In genomic region chr9:2489838-2490314, GRCh38 we compare ENCODE assay signal across 14 cellular contexts.
DNase-seq lines count a peak whose midpoint lies in the region; TF ChIP-seq lines count a peak whose summit lies in the region.
"Had no signal": no experiment of that assay in that cellular context is flagged by ENCODE, and none has a peak within 500 bp of the region (broad histone marks: within the 10 kb centered on the region; RNA-seq: fewer than 3 reads in every experiment).

No MANE protein-coding gene starts in this region.

- H3K36me3 ChIP-seq in trophoblast cell (ENCODE audit: control insufficient read depth in 1 of 2, insufficient read depth in 2 of 2, low read length in 2 of 2) (no peaks in the 10 kb centered on the region), thyroid gland (no peaks in the 10 kb centered on the region)
- H3K36me3 ChIP-seq: thoracic aorta had no signal

- H3K9me3 ChIP-seq in trophoblast cell (ENCODE audit: insufficient read depth, low read depth, low read length) (no peaks in the 10 kb centered on the region), thyroid gland (no peaks in the 10 kb centered on the region)
- H3K9me3 ChIP-seq: Caco-2, thoracic aorta had no signal

- no peak overlapping the region for H3K4ac ChIP-seq in trophoblast cell (ENCODE audit: low read depth, low read length)

- H4K12ac ChIP-seq in trophoblast cell (ENCODE audit: low read depth, low read length) = no peak overlapping the region

- no peak overlapping the region for H3K9ac ChIP-seq in trophoblast cell (ENCODE audit: low read length)

- H3K27me3 ChIP-seq in trophoblast cell (ENCODE audit: insufficient read depth, low read length) = no peaks in the 10 kb centered on the region
- no peaks in the 10 kb centered on the region for H3K27me3 ChIP-seq in thyroid gland

- H3K27ac ChIP-seq in trophoblast cell (ENCODE audit: low read depth, low read length) = no peak overlapping the region
- no peak overlapping the region for H3K27ac ChIP-seq in thyroid gland
- H3K27ac ChIP-seq: thoracic aorta had no signal

- H3K4me2 ChIP-seq in trophoblast cell (ENCODE audit: low read length) = no peak overlapping the region

- H3K4me1 ChIP-seq in trophoblast cell (ENCODE audit: control insufficient read depth in 1 of 2, insufficient read depth in 2 of 2, low read length in 2 of 2) (peaks cover 0 to 4% of the 10 kb centered on the region in 2 experiments), thyroid gland (peaks cover 14 to 20% of the 10 kb centered on the region in 2 donors)

- H3K4me3 ChIP-seq in fibroblast of pulmonary artery (replicated peaks; ENCODE audit: low read depth, low read length) = no peak overlapping the region
- no peak overlapping the region for H3K4me3 ChIP-seq in trophoblast cell (ENCODE audit: low read depth, low read length)
- H3K4me3 ChIP-seq in thyroid gland (replicated peaks in 1 of 3) = no peak overlapping the region
- H3K4me3 ChIP-seq: thoracic aorta had no signal

- no peak overlapping the region for H2AFZ ChIP-seq in trophoblast cell (ENCODE audit: insufficient read depth, low read length, poor library complexity)

- WGBS in trophoblast cell (ENCODE audit: extremely low coverage, insufficient coverage, insufficient read length) = no CpG with 5 or more reads among the region's 2 CpGs
- 61 to 77% methylated on average over 2 of the region's 2 CpGs for WGBS in thyroid gland, 2 donors

- H3K79me2 ChIP-seq in trophoblast cell (ENCODE audit: control insufficient read depth, insufficient read depth, low read length, poor library complexity) = no peaks in the 10 kb centered on the region

- H4K8ac ChIP-seq in trophoblast cell (ENCODE audit: low read depth, low read length) = no peak overlapping the region

- H2BK12ac ChIP-seq in trophoblast cell (ENCODE audit: low read length) = peak overlapping the region; percentile 11

- H3K79me1 ChIP-seq in trophoblast cell (ENCODE audit: low read length) = peaks cover 2% of the 10 kb centered on the region

- H4K91ac ChIP-seq in trophoblast cell (ENCODE audit: low read depth, low read length) = no peak overlapping the region

- intact Hi-C loops in thyroid gland (cut with DNase I) = no loop called here

- no peak overlapping the region for H3K14ac ChIP-seq in trophoblast cell (ENCODE audit: low read length)

- no peak overlapping the region for H3K18ac ChIP-seq in trophoblast cell (ENCODE audit: low read length)

- H2BK5ac ChIP-seq in trophoblast cell (ENCODE audit: low read depth, low read length, poor library complexity) = no peak overlapping the region

- no peak for TF ChIP-seq POLR2A in thyroid gland (IDR thresholded peaks at IDR 0.05)

- peak; percentile 11 for DNase-seq in GM04503 (ENCODE audit: low read depth)
- DNase-seq in SK-N-DZ (ENCODE audit: low spot score) = peak; percentile 83
- DNase-seq in fibroblast of pulmonary artery (ENCODE audit: low read depth) = peak; percentile 88
- DNase-seq in trophoblast cell = no peak
- DNase-seq in inferior parietal cortex (ENCODE audit: extremely low spot score) = no peak
- no peak for DNase-seq in cortex of kidney (lab: John Stamatoyannopoulos, UW)
- no peak for DNase-seq in thyroid gland
- DNase-seq in NCI-H1092 (lab: John Stamatoyannopoulos, UW) = no peak
- DNase-seq: activated CD8-positive, alpha-beta T cell treated with anti-CD3 and anti-CD28 coated beads for 36 hours; Caco-2; cerebellar nuclear complex; immature natural killer cell; T-helper 2 cell had no signal

- H2AK5ac ChIP-seq in trophoblast cell (ENCODE audit: low read length) = no peak overlapping the region

- TF ChIP-seq CTCF in fibroblast of pulmonary artery (IDR thresholded peaks at IDR 0.05; ENCODE audit: low read length, missing control alignments) (no peak), thyroid gland (IDR thresholded peaks at IDR 0.05) (no peak)

- H3K23ac ChIP-seq in trophoblast cell (ENCODE audit: low read length) = no peak overlapping the region

- no peak overlapping the region for H2BK120ac ChIP-seq in trophoblast cell (ENCODE audit: insufficient read depth, low read length, poor library complexity)

Comparison
In these comparisons a context has a peak if more than half of its experiments do, and no peak if none do; other contexts are left out.
1. DNase-seq: peak in GM04503 (single experiment), SK-N-DZ (single experiment) and fibroblast of pulmonary artery (single experiment); none in trophoblast cell (0 of 2), inferior parietal cortex (single experiment), cortex of kidney (single experiment), thyroid gland (0 of 2) and NCI-H1092 (single experiment).